31 cellular contexts compared by ENCODE assay signal in genomic region chr4:79848329-79848728, GRCh38.
"Had no signal": no experiment of that assay in that cellular context is flagged by ENCODE, and none has a peak within 500 bp of the region (broad histone marks: within the 10 kb centered on the region; RNA-seq: fewer than 3 reads in every experiment).

No MANE protein-coding gene starts in this region.

- H3K9me3 ChIP-seq: gastrocnemius medialis, pancreas, prostate gland, thyroid gland had no signal

- H3K36me3 ChIP-seq: esophagus squamous epithelium, gastrocnemius medialis, left ventricle myocardium inferior, pancreas, prostate gland, sigmoid colon, stomach, thyroid gland, upper lobe of left lung had no signal

- H3K4me3 ChIP-seq: esophagus squamous epithelium, gastrocnemius medialis, left ventricle myocardium inferior, lung, pancreas, prostate gland, sigmoid colon, smooth muscle cell, stomach, thyroid gland, upper lobe of left lung had no signal

- DNase-seq: activated CD4-positive, alpha-beta T cell treated with anti-CD3 and anti-CD28 coated beads for 36 hours; activated CD4-positive, CD25-positive, alpha-beta regulatory T cell; activated CD8-positive, alpha-beta memory T cell treated with anti-CD3 and anti-CD28 coated beads, Interleukin-2, amount 10 ng/mL, durations not matched to agents 7 days and 5 days; activated CD8-positive, alpha-beta T cell treated with anti-CD3 and anti-CD28 coated beads, Interleukin-2, amount 10 ng/mL, durations not matched to agents 7 days and 5 days; activated naive CD4-positive, alpha-beta T cell; activated T-cell treated with anti-CD3 and anti-CD28 coated beads, Interleukin-2, amount 50 U/mL, for 72 hours; anterior cingulate cortex; dermis blood vessel endothelial cell; effector CD4-positive, alpha-beta T cell; esophagus squamous epithelium; gastrocnemius medialis; glutamatergic neuron; left ventricle myocardium inferior; naive B cell; pancreas; sigmoid colon; stimulated activated CD4-positive, alpha-beta T cell treated with anti-CD3 and anti-CD28 coated beads, Interleukin-1b, Interleukin-23, amount 100 ng/mL, for 48 hours; stimulated activated CD4-positive, alpha-beta T cell treated with anti-CD3 and anti-CD28 coated beads, Interleukin-4, amount 100 ng/mL, for 4 hours; stimulated activated CD8-positive, alpha-beta memory T cell treated with anti-CD3 and anti-CD28 coated beads, Interleukin-4, amount 100 ng/mL, for 48 hours; stomach; thyroid gland; upper lobe of left lung had no signal

- H3K4me2 ChIP-seq: smooth muscle cell had no signal

- H3K27me3 Mint-ChIP-seq: activated naive CD8-positive, alpha-beta T cell had no signal

- H3K27ac ChIP-seq: epithelial cell of prostate, esophagus squamous epithelium, gastrocnemius medialis, left ventricle myocardium inferior, pancreas, prostate gland, sigmoid colon, stomach, thyroid gland, upper lobe of left lung had no signal

- H3K4me3 Mint-ChIP-seq: activated CD4-positive, alpha-beta T cell treated with anti-CD3 and anti-CD28 coated beads for 36 hours; activated CD8-positive, alpha-beta memory T cell treated with anti-CD3 and anti-CD28 coated beads, Interleukin-2, amount 10 ng/mL, durations not matched to agents 7 days and 5 days; activated CD8-positive, alpha-beta T cell treated with anti-CD3 and anti-CD28 coated beads, Interleukin-2, amount 10 ng/mL, durations not matched to agents 7 days and 5 days; activated naive CD8-positive, alpha-beta T cell; activated T-cell treated with anti-CD3 and anti-CD28 coated beads, Interleukin-2, amount 50 U/mL, for 72 hours; naive B cell; stimulated activated memory B cell treated with anti-CD40 and anti-IgM and Interleukin-4, amounts not matched to agents 10 μg/mL and 1 μg/mL and 100 μg/mL, for 72 hours; T-helper 2 cell treated with Interferon-gamma antibody and Interleukin-4, amounts not matched to agents 5 μg/mL and 100 μg/mL, for 36 hours had no signal

- H3K27me3 ChIP-seq: esophagus squamous epithelium, gastrocnemius medialis, pancreas, sigmoid colon, stomach, thyroid gland, upper lobe of left lung had no signal

- ATAC-seq: activated CD4-positive, alpha-beta T cell treated with anti-CD3 and anti-CD28 coated beads for 36 hours; activated CD8-positive, alpha-beta memory T cell treated with anti-CD3 and anti-CD28 coated beads, Interleukin-2, amount 10 ng/mL, durations not matched to agents 7 days and 5 days; activated CD8-positive, alpha-beta T cell treated with anti-CD3 and anti-CD28 coated beads, Interleukin-2, amount 10 ng/mL, durations not matched to agents 7 days and 5 days; activated T-cell treated with anti-CD3 and anti-CD28 coated beads, Interleukin-2, amount 50 U/mL, for 72 hours; gastrocnemius medialis; pancreas; stimulated activated memory B cell treated with anti-CD40 and anti-IgM and Interleukin-4, amounts not matched to agents 10 μg/mL and 1 μg/mL and 100 μg/mL, for 72 hours had no signal

- FAIRE-seq: colon, islet of Langerhans, pancreas had no signal

- H3K4me1 Mint-ChIP-seq: activated CD8-positive, alpha-beta memory T cell treated with anti-CD3 and anti-CD28 coated beads, Interleukin-2, amount 10 ng/mL, durations not matched to agents 7 days and 5 days; naive B cell; stimulated activated memory B cell treated with anti-CD40 and anti-IgM and Interleukin-4, amounts not matched to agents 10 μg/mL and 1 μg/mL and 100 μg/mL, for 72 hours had no signal

- H3K27ac Mint-ChIP-seq: activated CD4-positive, alpha-beta T cell treated with anti-CD3 and anti-CD28 coated beads for 36 hours; activated CD8-positive, alpha-beta memory T cell treated with anti-CD3 and anti-CD28 coated beads, Interleukin-2, amount 10 ng/mL, durations not matched to agents 7 days and 5 days; activated CD8-positive, alpha-beta T cell treated with anti-CD3 and anti-CD28 coated beads, Interleukin-2, amount 10 ng/mL, durations not matched to agents 7 days and 5 days; activated naive CD8-positive, alpha-beta T cell; activated T-cell treated with anti-CD3 and anti-CD28 coated beads, Interleukin-2, amount 50 U/mL, for 72 hours; naive B cell; stimulated activated memory B cell treated with anti-CD40 and anti-IgM and Interleukin-4, amounts not matched to agents 10 μg/mL and 1 μg/mL and 100 μg/mL, for 72 hours; T-helper 2 cell treated with Interferon-gamma antibody and Interleukin-4, amounts not matched to agents 5 μg/mL and 100 μg/mL, for 36 hours had no signal

- H3K4me1 ChIP-seq: gastrocnemius medialis, left ventricle myocardium inferior, pancreas, prostate gland, stomach, thyroid gland had no signal
